Comparison of ENCODE assay signal across 1 cellular context in the genomic region with DNA sequence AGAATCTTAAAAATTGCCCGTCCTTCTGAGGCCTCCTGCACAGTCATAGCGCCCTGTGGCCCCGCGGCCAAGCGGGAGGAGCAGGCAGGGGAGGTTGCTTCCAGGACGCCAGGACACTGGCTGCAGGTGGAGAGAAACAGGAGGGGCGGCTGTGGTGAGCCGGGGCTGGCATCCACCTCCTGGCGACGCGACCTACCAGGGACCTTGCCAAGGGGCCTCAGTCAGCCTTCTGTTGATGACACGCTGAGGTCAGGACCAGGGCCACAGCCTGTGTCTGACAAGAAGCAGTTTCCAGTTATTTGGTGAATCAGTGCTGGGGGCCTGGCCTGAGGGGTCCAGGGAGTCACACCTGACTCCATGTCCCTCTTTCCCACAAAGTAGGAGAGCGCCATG.
TF ChIP-seq lines count a peak whose summit lies in the region.

No MANE protein-coding gene starts in this region.

TF ChIP-seq in GM23338, 12 proteins besides CTCF, POLR2A, EP300 and RAD21 (continued from another document):
- TF ChIP-seq, protein P1, sequence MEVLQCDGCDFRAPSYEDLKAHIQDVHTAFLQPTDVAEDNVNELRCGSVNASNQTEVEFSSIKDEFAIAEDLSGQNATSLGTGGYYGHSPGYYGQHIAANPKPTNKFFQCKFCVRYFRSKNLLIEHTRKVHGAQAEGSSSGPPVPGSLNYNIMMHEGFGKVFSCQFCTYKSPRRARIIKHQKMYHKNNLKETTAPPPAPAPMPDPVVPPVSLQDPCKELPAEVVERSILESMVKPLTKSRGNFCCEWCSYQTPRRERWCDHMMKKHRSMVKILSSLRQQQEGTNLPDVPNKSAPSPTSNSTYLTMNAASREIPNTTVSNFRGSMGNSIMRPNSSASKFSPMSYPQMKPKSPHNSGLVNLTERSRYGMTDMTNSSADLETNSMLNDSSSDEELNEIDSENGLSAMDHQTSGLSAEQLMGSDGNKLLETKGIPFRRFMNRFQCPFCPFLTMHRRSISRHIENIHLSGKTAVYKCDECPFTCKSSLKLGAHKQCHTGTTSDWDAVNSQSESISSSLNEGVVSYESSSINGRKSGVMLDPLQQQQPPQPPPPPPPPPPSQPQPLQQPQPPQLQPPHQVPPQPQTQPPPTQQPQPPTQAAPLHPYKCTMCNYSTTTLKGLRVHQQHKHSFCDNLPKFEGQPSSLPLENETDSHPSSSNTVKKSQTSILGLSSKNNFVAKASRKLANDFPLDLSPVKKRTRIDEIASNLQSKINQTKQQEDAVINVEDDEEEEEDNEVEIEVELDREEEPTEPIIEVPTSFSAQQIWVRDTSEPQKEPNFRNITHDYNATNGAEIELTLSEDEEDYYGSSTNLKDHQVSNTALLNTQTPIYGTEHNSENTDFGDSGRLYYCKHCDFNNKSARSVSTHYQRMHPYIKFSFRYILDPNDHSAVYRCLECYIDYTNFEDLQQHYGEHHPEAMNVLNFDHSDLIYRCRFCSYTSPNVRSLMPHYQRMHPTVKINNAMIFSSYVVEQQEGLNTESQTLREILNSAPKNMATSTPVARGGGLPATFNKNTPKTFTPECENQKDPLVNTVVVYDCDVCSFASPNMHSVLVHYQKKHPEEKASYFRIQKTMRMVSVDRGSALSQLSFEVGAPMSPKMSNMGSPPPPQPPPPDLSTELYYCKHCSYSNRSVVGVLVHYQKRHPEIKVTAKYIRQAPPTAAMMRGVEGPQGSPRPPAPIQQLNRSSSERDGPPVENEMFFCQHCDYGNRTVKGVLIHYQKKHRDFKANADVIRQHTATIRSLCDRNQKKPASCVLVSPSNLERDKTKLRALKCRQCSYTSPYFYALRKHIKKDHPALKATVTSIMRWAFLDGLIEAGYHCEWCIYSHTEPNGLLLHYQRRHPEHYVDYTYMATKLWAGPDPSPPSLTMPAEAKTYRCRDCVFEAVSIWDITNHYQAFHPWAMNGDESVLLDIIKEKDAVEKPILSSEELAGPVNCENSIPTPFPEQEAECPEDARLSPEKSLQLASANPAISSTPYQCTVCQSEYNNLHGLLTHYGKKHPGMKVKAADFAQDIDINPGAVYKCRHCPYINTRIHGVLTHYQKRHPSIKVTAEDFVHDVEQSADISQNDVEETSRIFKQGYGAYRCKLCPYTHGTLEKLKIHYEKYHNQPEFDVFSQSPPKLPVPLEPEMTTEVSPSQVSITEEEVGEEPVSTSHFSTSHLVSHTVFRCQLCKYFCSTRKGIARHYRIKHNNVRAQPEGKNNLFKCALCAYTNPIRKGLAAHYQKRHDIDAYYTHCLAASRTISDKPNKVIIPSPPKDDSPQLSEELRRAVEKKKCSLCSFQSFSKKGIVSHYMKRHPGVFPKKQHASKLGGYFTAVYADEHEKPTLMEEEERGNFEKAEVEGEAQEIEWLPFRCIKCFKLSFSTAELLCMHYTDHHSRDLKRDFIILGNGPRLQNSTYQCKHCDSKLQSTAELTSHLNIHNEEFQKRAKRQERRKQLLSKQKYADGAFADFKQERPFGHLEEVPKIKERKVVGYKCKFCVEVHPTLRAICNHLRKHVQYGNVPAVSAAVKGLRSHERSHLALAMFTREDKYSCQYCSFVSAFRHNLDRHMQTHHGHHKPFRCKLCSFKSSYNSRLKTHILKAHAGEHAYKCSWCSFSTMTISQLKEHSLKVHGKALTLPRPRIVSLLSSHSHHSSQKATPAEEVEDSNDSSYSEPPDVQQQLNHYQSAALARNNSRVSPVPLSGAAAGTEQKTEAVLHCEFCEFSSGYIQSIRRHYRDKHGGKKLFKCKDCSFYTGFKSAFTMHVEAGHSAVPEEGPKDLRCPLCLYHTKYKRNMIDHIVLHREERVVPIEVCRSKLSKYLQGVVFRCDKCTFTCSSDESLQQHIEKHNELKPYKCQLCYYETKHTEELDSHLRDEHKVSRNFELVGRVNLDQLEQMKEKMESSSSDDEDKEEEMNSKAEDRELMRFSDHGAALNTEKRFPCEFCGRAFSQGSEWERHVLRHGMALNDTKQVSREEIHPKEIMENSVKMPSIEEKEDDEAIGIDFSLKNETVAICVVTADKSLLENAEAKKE (CRISPR knock-in tag; IDR thresholded peaks at IDR 0.05) = no peak
- no peak for TF ChIP-seq POLR2AphosphoS5 (IDR thresholded peaks at IDR 0.05; ENCODE audit: low read depth)
- TF ChIP-seq, protein P2, sequence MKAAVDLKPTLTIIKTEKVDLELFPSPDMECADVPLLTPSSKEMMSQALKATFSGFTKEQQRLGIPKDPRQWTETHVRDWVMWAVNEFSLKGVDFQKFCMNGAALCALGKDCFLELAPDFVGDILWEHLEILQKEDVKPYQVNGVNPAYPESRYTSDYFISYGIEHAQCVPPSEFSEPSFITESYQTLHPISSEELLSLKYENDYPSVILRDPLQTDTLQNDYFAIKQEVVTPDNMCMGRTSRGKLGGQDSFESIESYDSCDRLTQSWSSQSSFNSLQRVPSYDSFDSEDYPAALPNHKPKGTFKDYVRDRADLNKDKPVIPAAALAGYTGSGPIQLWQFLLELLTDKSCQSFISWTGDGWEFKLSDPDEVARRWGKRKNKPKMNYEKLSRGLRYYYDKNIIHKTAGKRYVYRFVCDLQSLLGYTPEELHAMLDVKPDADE (IDR thresholded peaks at IDR 0.05) = no peak
- TF ChIP-seq ZNF331 (CRISPR knock-in tag; IDR thresholded peaks at IDR 0.05; ENCODE audit: low read depth) = no peak
- no peak for TF ChIP-seq STAT1 (IDR thresholded peaks at IDR 0.05; ENCODE audit: unreplicated experiment)
